In genomic region chr3:32781211-32781968, GRCh38 we compare ENCODE assay signal across 1 cellular context.
TF ChIP-seq lines count a peak whose summit lies in the region.

No MANE protein-coding gene starts in this region.

TF ChIP-seq in HepG2, 621 proteins besides CTCF, POLR2A, EP300 and RAD21 (continued from another document and continues in another):
- TF ChIP-seq ZNF512B (CRISPR knock-in tag; IDR thresholded peaks at IDR 0.05; ENCODE audit: borderline replicate concordance) (0 out of 2 replicates have a peak, but pooled peaks have one; percentile 33), ZNF761 (CRISPR knock-in tag; conservative IDR thresholded peaks at IDR 0.05) (no peak), ZXDC (CRISPR knock-in tag; IDR thresholded peaks at IDR 0.05) (no peak), HOXA3 (CRISPR knock-in tag; IDR thresholded peaks at IDR 0.05) (peak; percentile 86), JARID2 (CRISPR knock-in tag; IDR thresholded peaks at IDR 0.05; ENCODE audit: insufficient replicate concordance) (peak; percentile 56), ZSCAN20 (CRISPR knock-in tag; IDR thresholded peaks at IDR 0.05; ENCODE audit: borderline replicate concordance) (no peak), ZNF713 (CRISPR knock-in tag; IDR thresholded peaks at IDR 0.05) (no peak), PITX1 (CRISPR knock-in tag; IDR thresholded peaks at IDR 0.05) (peak; percentile 13; the same call in 1 of the 2 replicates), TEAD3 (CRISPR knock-in tag; optimal IDR thresholded peaks at IDR 0.05; ENCODE audit: borderline replicate concordance) (peak; percentile 74), TAF15 (IDR thresholded peaks at IDR 0.05; ENCODE audit: low read depth, low read length, poor library complexity, severe bottlenecking) (no peak), SPEN (CRISPR knock-in tag; IDR thresholded peaks at IDR 0.05; ENCODE audit: low read depth) (peak; percentile 81), ZNF235 (CRISPR knock-in tag; IDR thresholded peaks at IDR 0.05; ENCODE audit: borderline replicate concordance) (peak; percentile 69; the same call in 1 of the 2 replicates), KMT2B (CRISPR knock-in tag; IDR thresholded peaks at IDR 0.05) (peak; percentile 78), KLF12 (CRISPR knock-in tag; IDR thresholded peaks at IDR 0.05; ENCODE audit: borderline replicate concordance) (peak; percentile 73; the same call in 1 of the 2 replicates), SNAPC2 (CRISPR knock-in tag; IDR thresholded peaks at IDR 0.05) (no peak), HNRNPLL (IDR thresholded peaks at IDR 0.05; ENCODE audit: low read depth, low read length, poor library complexity, severe bottlenecking) (peak; percentile 96), E2F1 (CRISPR knock-in tag; IDR thresholded peaks at IDR 0.05) (0 out of 2 replicates have a peak, but pooled peaks have one; percentile 40), ZNF280D (CRISPR knock-in tag; IDR thresholded peaks at IDR 0.05) (no peak), MATR3 (CRISPR knock-in tag; IDR thresholded peaks at IDR 0.05) (no peak), ZNF768 (CRISPR knock-in tag; IDR thresholded peaks at IDR 0.05) (peak; percentile 61; the same call in 1 of the 2 replicates), RFXAP (CRISPR knock-in tag; IDR thresholded peaks at IDR 0.05; ENCODE audit: borderline replicate concordance) (peak; percentile 68), ZNF180 (CRISPR knock-in tag; IDR thresholded peaks at IDR 0.05; ENCODE audit: borderline replicate concordance, low read depth) (no peak), ZNF710 (CRISPR knock-in tag; IDR thresholded peaks at IDR 0.05; ENCODE audit: borderline replicate concordance) (peak; percentile 56; the same call in 1 of the 2 replicates), ZKSCAN8 (CRISPR knock-in tag; IDR thresholded peaks at IDR 0.05; ENCODE audit: borderline replicate concordance) (peak; percentile 70; the same call in 1 of the 2 replicates), TBX3 (IDR thresholded peaks at IDR 0.05; ENCODE audit: borderline replicate concordance) (no peak), EEA1 (CRISPR knock-in tag; IDR thresholded peaks at IDR 0.05; ENCODE audit: borderline replicate concordance) (no peak; the same call in 1 of the 2 replicates), TEF (CRISPR knock-in tag; IDR thresholded peaks at IDR 0.05) (no peak), ZNF784 (CRISPR knock-in tag; IDR thresholded peaks at IDR 0.05; ENCODE audit: borderline replicate concordance) (peak; percentile 46; the same call in 1 of the 2 replicates), FOXO1 (CRISPR knock-in tag; IDR thresholded peaks at IDR 0.05) (peak; percentile 62), HNRNPUL1 (IDR thresholded peaks at IDR 0.05; ENCODE audit: low read depth, low read length) (no peak), KMT2A (CRISPR knock-in tag; IDR thresholded peaks at IDR 0.05) (peak; percentile 93), MEIS2 (CRISPR knock-in tag; IDR thresholded peaks at IDR 0.05) (peak; percentile 85; the same call in 1 of the 2 replicates), HOXA5 (CRISPR knock-in tag; IDR thresholded peaks at IDR 0.05) (0 out of 2 replicates have a peak, but pooled peaks have one; percentile 34), PHB2 (IDR thresholded peaks at IDR 0.05; ENCODE audit: partially characterized antibody) (no peak), E2F5 (CRISPR knock-in tag; conservative IDR thresholded peaks at IDR 0.05) (no peak; the same call in 1 of the 2 replicates), ZNF326 (CRISPR knock-in tag; IDR thresholded peaks at IDR 0.05; ENCODE audit: borderline replicate concordance) (no peak), NFYB (CRISPR knock-in tag; IDR thresholded peaks at IDR 0.05) (no peak; the same call in 1 of the 2 replicates), ARNT2 (CRISPR knock-in tag; IDR thresholded peaks at IDR 0.05; ENCODE audit: low read depth) (peak; percentile 52; the same call in 1 of the 2 replicates), ZNF850 (CRISPR knock-in tag; conservative IDR thresholded peaks at IDR 0.05) (no peak), HDAC6 (IDR thresholded peaks at IDR 0.05; ENCODE audit: low read depth, low read length) (no peak), ZBED4 (CRISPR knock-in tag; IDR thresholded peaks at IDR 0.05; ENCODE audit: borderline replicate concordance) (peak; percentile 84), GABPB1 (CRISPR knock-in tag; IDR thresholded peaks at IDR 0.05) (peak; percentile 89), HOXD1 (CRISPR knock-in tag; IDR thresholded peaks at IDR 0.05) (peak; percentile 79; the same call in 1 of the 2 replicates), PHF21A (CRISPR knock-in tag; IDR thresholded peaks at IDR 0.05) (peak; percentile 68; the same call in 1 of the 2 replicates), MED1 (CRISPR knock-in tag; IDR thresholded peaks at IDR 0.05) (peak; percentile 80), SP1 (IDR thresholded peaks at IDR 0.05) (no peak), SP1 (CRISPR knock-in tag; IDR thresholded peaks at IDR 0.05) (no peak), TOE1 (CRISPR knock-in tag; IDR thresholded peaks at IDR 0.05) (no peak), SP4 (CRISPR knock-in tag; IDR thresholded peaks at IDR 0.05) (0 out of 2 replicates have a peak, but pooled peaks have one; percentile 37)
